ENCODE assay signal across 20 cellular contexts in genomic region chr21:32507342-32507919, GRCh38.
"Had no signal": no experiment of that assay in that cellular context is flagged by ENCODE, and none has a peak within 500 bp of the region (broad histone marks: within the 10 kb centered on the region; RNA-seq: fewer than 3 reads in every experiment).

No MANE protein-coding gene starts in this region.

- H3K4me1 Mint-ChIP-seq: activated CD8-positive, alpha-beta memory T cell treated with anti-CD3 and anti-CD28 coated beads, Interleukin-2, amount 10 ng/mL, durations not matched to agents 7 days and 5 days; activated naive CD4-positive, alpha-beta T cell treated with anti-CD3 and anti-CD28 coated beads, Interleukin-2, amount 50 U/mL, for 24 hours; memory B cell had no signal

- H3K9me3 ChIP-seq: ascending aorta, testis had no signal

- H3K27me3 Mint-ChIP-seq: activated CD4-positive, alpha-beta T cell treated with anti-CD3 and anti-CD28 coated beads, Interleukin-2, amount 10 ng/mL, durations not matched to agents 7 days and 5 days; activated CD8-positive, alpha-beta memory T cell treated with anti-CD3 and anti-CD28 coated beads, Interleukin-2, amount 10 ng/mL, durations not matched to agents 7 days and 5 days; activated CD8-positive, alpha-beta T cell treated with anti-CD3 and anti-CD28 coated beads for 36 hours; activated naive CD4-positive, alpha-beta T cell treated with anti-CD3 and anti-CD28 coated beads, Interleukin-2, amount 50 U/mL, for 24 hours; memory B cell; type B pancreatic cell had no signal

- H3K9me3 Mint-ChIP-seq: activated CD8-positive, alpha-beta T cell treated with anti-CD3 and anti-CD28 coated beads for 36 hours; activated naive CD4-positive, alpha-beta T cell treated with anti-CD3 and anti-CD28 coated beads, Interleukin-2, amount 50 U/mL, for 24 hours; type B pancreatic cell had no signal

- H3K27me3 ChIP-seq: ascending aorta, brain microvascular endothelial cell, testis had no signal

- DNase-seq: activated CD4-positive, alpha-beta T cell treated with anti-CD3 and anti-CD28 coated beads, Interleukin-2, amount 10 ng/mL, durations not matched to agents 7 days and 5 days; activated CD4-positive, CD25-positive, alpha-beta regulatory T cell treated with anti-CD3 and anti-CD28 coated beads, Interleukin-2, amount 50 U/mL, for 72 hours; activated CD8-positive, alpha-beta memory T cell treated with anti-CD3 and anti-CD28 coated beads, Interleukin-2, amount 10 ng/mL, durations not matched to agents 7 days and 5 days; activated CD8-positive, alpha-beta T cell treated with anti-CD3 and anti-CD28 coated beads for 36 hours; activated gamma-delta T cell treated with Interleukin-2 at 50 U/mL for 16 hours; activated T-cell treated with anti-CD3 and anti-CD28 coated beads for 4 hours; brain microvascular endothelial cell; cerebellar nuclear complex; foreskin melanocyte; hippocampal formation; occipital lobe; stimulated activated CD4-positive, alpha-beta T cell treated with anti-CD3 and anti-CD28 coated beads, Interleukin-2, amount 100 ng/mL, for 48 hours; stimulated activated naive CD4-positive, alpha-beta T cell; testis had no signal

- H3K4me3 Mint-ChIP-seq: activated CD4-positive, alpha-beta T cell treated with anti-CD3 and anti-CD28 coated beads, Interleukin-2, amount 10 ng/mL, durations not matched to agents 7 days and 5 days; activated CD8-positive, alpha-beta memory T cell treated with anti-CD3 and anti-CD28 coated beads, Interleukin-2, amount 10 ng/mL, durations not matched to agents 7 days and 5 days; activated CD8-positive, alpha-beta T cell treated with anti-CD3 and anti-CD28 coated beads for 36 hours; activated naive CD4-positive, alpha-beta T cell treated with anti-CD3 and anti-CD28 coated beads, Interleukin-2, amount 50 U/mL, for 24 hours; memory B cell; type B pancreatic cell had no signal

- H3K4me3 ChIP-seq: ascending aorta, testis had no signal

- H3K4me1 ChIP-seq: ascending aorta, testis had no signal

- H3K36me3 Mint-ChIP-seq: type B pancreatic cell had no signal

- H3K36me3 ChIP-seq: brain microvascular endothelial cell had no signal

- ATAC-seq: activated CD8-positive, alpha-beta memory T cell treated with anti-CD3 and anti-CD28 coated beads, Interleukin-2, amount 10 ng/mL, durations not matched to agents 7 days and 5 days; activated CD8-positive, alpha-beta T cell treated with anti-CD3 and anti-CD28 coated beads for 36 hours; SK-N-SH treated with all-trans-retinoic acid at 6 μM for 48 hours had no signal

- H3K27ac Mint-ChIP-seq: activated CD4-positive, alpha-beta T cell treated with anti-CD3 and anti-CD28 coated beads, Interleukin-2, amount 10 ng/mL, durations not matched to agents 7 days and 5 days; activated CD8-positive, alpha-beta memory T cell treated with anti-CD3 and anti-CD28 coated beads, Interleukin-2, amount 10 ng/mL, durations not matched to agents 7 days and 5 days; activated CD8-positive, alpha-beta T cell treated with anti-CD3 and anti-CD28 coated beads for 36 hours; activated naive CD4-positive, alpha-beta T cell treated with anti-CD3 and anti-CD28 coated beads, Interleukin-2, amount 50 U/mL, for 24 hours; memory B cell; type B pancreatic cell had no signal

- H3K27ac ChIP-seq: ascending aorta, brain microvascular endothelial cell, testis, VCaP had no signal
